In the genomic region with DNA sequence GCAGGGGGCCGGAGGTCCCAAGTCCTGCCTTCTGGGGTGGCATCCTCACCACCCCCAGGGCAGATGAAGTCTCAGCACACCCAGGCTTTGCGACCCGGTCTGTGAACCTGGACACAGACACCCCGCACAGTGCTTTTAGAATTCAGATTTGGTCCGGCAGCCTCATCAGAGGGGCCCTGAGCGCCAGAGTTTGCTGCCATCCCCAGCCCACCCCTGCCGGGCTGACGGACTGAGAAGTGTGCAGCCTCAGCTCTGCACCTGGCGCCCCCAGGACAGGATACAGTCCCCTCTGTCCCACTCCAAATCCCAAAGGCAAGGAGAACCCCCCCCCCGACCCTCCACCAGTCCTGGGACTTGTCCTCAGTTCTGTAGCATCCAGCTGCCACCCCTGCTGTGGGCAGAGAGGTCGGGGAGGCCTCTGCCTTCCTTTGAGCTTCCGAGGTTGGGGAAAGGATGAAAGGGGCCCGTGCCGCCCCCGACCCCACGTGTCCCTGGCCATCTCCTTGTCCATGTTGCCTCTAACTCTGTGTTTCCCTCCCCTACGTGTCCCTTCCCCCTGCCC, we compare ENCODE assay signal across 20 cellular contexts. TPM values are rescaled to one million over a fixed set of nuclear protein-coding genes. Genes with fewer than 3 reads are reported as not detected.
DNase-seq lines count a peak whose midpoint lies in the region; ATAC-seq and TF ChIP-seq lines count a peak whose summit lies in the region.
"Had no signal": no experiment of that assay in that cellular context is flagged by ENCODE, and none has a peak within 500 bp of the region (broad histone marks: within the 10 kb centered on the region; RNA-seq: fewer than 3 reads in every experiment).

No MANE protein-coding gene starts in this region.

- H3K18ac ChIP-seq in neuronal stem cell (ENCODE audit: low read length): no peak overlapping the region

- WGBS in adrenal gland, 4 donors: 80 to 85% (median 83%) methylated on average over 5 to 17 of the region's 17 CpGs
- 91% methylated on average over 12 of the region's 17 CpGs for WGBS in esophagus muscularis mucosa
- no CpG with 5 or more reads among the region's 17 CpGs for WGBS in neuronal stem cell (ENCODE audit: extremely low coverage in 2 of 2, insufficient read length in 2 of 2, insufficient replicate concordance in 1 of 2), 2 donors

- intact Hi-C loops in adrenal gland (cut with DNase I): loop anchor here in 1 of 2 donors (5.0 kb wide), 1 partner anchor 120 kb away; the partner anchor contains the start of gene HNRNPL
- intact Hi-C loops in esophagus muscularis mucosa (cut with DNase I): no loop called here

- H2BK5ac ChIP-seq in neuronal stem cell (ENCODE audit: low read length): peak overlapping the region; percentile 66

- peaks cover 20% of the 10 kb centered on the region for H3K79me1 ChIP-seq in neuronal stem cell (ENCODE audit: low read depth, low read length)

- no peak overlapping the region for H3K14ac ChIP-seq in neuronal stem cell (ENCODE audit: low read length)

- no peaks in the 10 kb centered on the region for H3K9me3 ChIP-seq in adrenal gland (replicated peaks in 1 of 3)
- H3K9me3 ChIP-seq in esophagus muscularis mucosa: no peaks in the 10 kb centered on the region
- H3K9me3 ChIP-seq in neuronal stem cell (replicated peaks in 1 of 2; ENCODE audit: control insufficient read depth in 2 of 2, insufficient read depth in 1 of 2, low read depth in 1 of 2, low read length in 2 of 2): no peaks in the 10 kb centered on the region
- H3K9me3 ChIP-seq: body of pancreas had no signal

- H3K4me3 ChIP-seq in adrenal gland (no peak overlapping the region), esophagus muscularis mucosa (no peak overlapping the region), neuronal stem cell (ENCODE audit: low read length in 2 of 2) (no peak overlapping the region)
- H3K4me3 ChIP-seq: body of pancreas had no signal

- no peak for TF ChIP-seq POLR2A in adrenal gland (IDR thresholded peaks at IDR 0.05)
- no peak for TF ChIP-seq POLR2A in esophagus muscularis mucosa (IDR thresholded peaks at IDR 0.05; ENCODE audit: low read depth)

- H3K4me1 ChIP-seq in adrenal gland (replicated peaks in 1 of 2): peaks cover 23 to 34% of the 10 kb centered on the region in 2 donors
- peaks cover 43 to 68% (median 49%) of the 10 kb centered on the region in 4 donors for H3K4me1 ChIP-seq in esophagus muscularis mucosa
- H3K4me1 ChIP-seq in neuronal stem cell (ENCODE audit: control insufficient read depth in 2 of 2, insufficient read depth in 1 of 2, low read depth in 1 of 2, low read length in 2 of 2): peaks cover 1 to 3% of the 10 kb centered on the region in 2 donors

- H2BK15ac ChIP-seq in neuronal stem cell (ENCODE audit: low read length): no peak overlapping the region

- no peak overlapping the region for H4K91ac ChIP-seq in neuronal stem cell (ENCODE audit: low read depth, low read length, poor library complexity)

- no peak for TF ChIP-seq CTCF in adrenal gland (IDR thresholded peaks at IDR 0.05)
- TF ChIP-seq CTCF in esophagus muscularis mucosa (IDR thresholded peaks at IDR 0.05): no peak

- H4K8ac ChIP-seq in neuronal stem cell (ENCODE audit: low read depth, low read length): no peak overlapping the region

- DNase-seq in adrenal gland (peak in 4 of 7 donors; percentile 22 to 51 (median 32)), esophagus muscularis mucosa (ENCODE audit: extremely low spot score) (no peak), neuronal stem cell (ENCODE audit: low spot score) (no peak), NCI-H1105 treated with DMSO at 0.1 percent for 48 hours (lab: John Stamatoyannopoulos, UW) (no peak)
- DNase-seq: activated CD4-positive, alpha-beta memory T cell treated with anti-CD3 and anti-CD28 coated beads, Interleukin-2, amount 10 ng/mL, durations not matched to agents 7 days and 5 days; activated naive CD4-positive, alpha-beta T cell treated with anti-CD3 and anti-CD28 coated beads, Interleukin-2, amount 50 U/mL, for 16 hours; nephron progenitor cell had no signal

- ATAC-seq in GM19455 (IDR thresholded peaks at IDR 0.05; ENCODE audit: unreplicated experiment): no peak
- no peak for ATAC-seq in HG02973 (IDR thresholded peaks at IDR 0.05; ENCODE audit: unreplicated experiment)
- ATAC-seq in GM21825 (IDR thresholded peaks at IDR 0.05; ENCODE audit: unreplicated experiment): no peak
- ATAC-seq: body of pancreas had no signal

- H3K4ac ChIP-seq in neuronal stem cell (ENCODE audit: low read length): no peak overlapping the region

- peak overlapping the region; percentile 73 for H3K23ac ChIP-seq in neuronal stem cell (ENCODE audit: low read depth, low read length, poor library complexity)

- H2AK5ac ChIP-seq in neuronal stem cell (ENCODE audit: low read depth, low read length): no peak overlapping the region

- H2AFZ ChIP-seq in neuronal stem cell (ENCODE audit: low read length): no peak overlapping the region

- TF ChIP-seq EP300 in esophagus muscularis mucosa (IDR thresholded peaks at IDR 0.05): no peak

- no peak overlapping the region for H3K9ac ChIP-seq in neuronal stem cell (ENCODE audit: low read depth, low read length, poor library complexity)

- H3K4me2 ChIP-seq in neuronal stem cell (ENCODE audit: insufficient read depth, low read length, poor library complexity, severe bottlenecking): no peak overlapping the region

- peak overlapping the region; percentile 54 to 90 (median 72) for H3K27ac ChIP-seq in adrenal gland
- H3K27ac ChIP-seq in esophagus muscularis mucosa (replicated peaks in 1 of 4): peak overlapping the region; percentile 54 to 72 (median 62)
- no peak overlapping the region for H3K27ac ChIP-seq in neuronal stem cell (replicated peaks; ENCODE audit: low read length)
- peak overlapping the region; percentile 44 for H3K27ac ChIP-seq in temporal lobe (ENCODE audit: low read depth, low read length)
- H3K27ac ChIP-seq: VCaP had no signal

- H2BK12ac ChIP-seq in neuronal stem cell (ENCODE audit: low read length): no peak overlapping the region

- no peak overlapping the region for H2BK120ac ChIP-seq in neuronal stem cell (ENCODE audit: low read depth, low read length)

- no peaks in the 10 kb centered on the region for H3K27me3 ChIP-seq in adrenal gland
- H3K27me3 ChIP-seq in esophagus muscularis mucosa: no peaks in the 10 kb centered on the region
- no peaks in the 10 kb centered on the region for H3K27me3 ChIP-seq in neuronal stem cell (ENCODE audit: control insufficient read depth in 3 of 3, insufficient read depth in 3 of 3, low read depth in 1 of 3, low read length in 3 of 3)
- H3K27me3 ChIP-seq: body of pancreas had no signal

- H3K36me3 ChIP-seq in adrenal gland (replicated peaks in 1 of 2) (peaks cover 0 to 84% of the 10 kb centered on the region in 2 donors), esophagus muscularis mucosa (peaks cover 66 to 99% (median 93%) of the 10 kb centered on the region in 4 donors), neuronal stem cell (replicated peaks in 1 of 2; ENCODE audit: control insufficient read depth in 2 of 2, insufficient read depth in 2 of 2, low read length in 2 of 2) (peaks cover 70 to 94% of the 10 kb centered on the region in 2 donors)

RNA-seq across cellular contexts. Expression of gene CAPN12, which starts 16.9 kb away (rescaled TPM):
- total RNA-seq in adrenal gland (1 to 10 TPM in 5 of 8 donors, under 1 TPM in 2, not detected in 1; 0.39 to 5.0 (median 3.7) TPM), esophagus muscularis mucosa (1 to 10 TPM in 3 of 4 donors, under 1 TPM in 1; 0.83 to 2.1 (median 1.6) TPM), temporal lobe (0.25 TPM)
- 10 to 100 TPM in 2 of 3 donors, under 1 TPM in 1; 0.68 to 23.1 (median 11.2) TPM for polyA plus RNA-seq in adrenal gland
- 5.6 TPM for polyA plus RNA-seq in neuronal stem cell (2013, experiment 1 of 2)
- 5.2 TPM for polyA plus RNA-seq in neuronal stem cell (2013, experiment 2 of 2)
- total RNA-seq: dermis microvascular lymphatic vessel endothelial cell, H4, MCF 10A had no signal

RNA-seq across cellular contexts. Expression of gene LGALS7, which starts 45.9 kb away (rescaled TPM):
- total RNA-seq in adrenal gland (not detected), esophagus muscularis mucosa (not detected), temporal lobe (0.74 TPM)
- polyA plus RNA-seq in adrenal gland: not detected
- polyA plus RNA-seq in neuronal stem cell (2013, experiment 1 of 2): 0.18 TPM
- polyA plus RNA-seq in neuronal stem cell (2013, experiment 2 of 2): not detected
- total RNA-seq: activated CD4-positive, alpha-beta memory T cell treated with anti-CD3 and anti-CD28 coated beads, Interleukin-2, amount 10 ng/mL, durations not matched to agents 7 days and 5 days; activated T-cell treated with anti-CD3 and anti-CD28 coated beads, Interleukin-2, amount 50 U/mL, for 4 hours; body of pancreas; dermis microvascular lymphatic vessel endothelial cell; epithelial cell of proximal tubule; H4; renal cortical epithelial cell; T-helper 1 cell treated with Interleukin-12 subunit alpha and Interleukin-12 subunit beta and Interleukin-4 antibody, amounts not matched to agents 30 ng/mL and 1 ng/mL, for 36 hours had no signal

Comparison
In these comparisons a context has a peak if more than half of its experiments do, and no peak if none do; other contexts are left out.
1. DNase-seq: peak in adrenal gland (4 of 7); none in esophagus muscularis mucosa (single experiment), neuronal stem cell (single experiment) and NCI-H1105 treated with DMSO at 0.1 percent for 48 hours (single experiment).